Comparison of ENCODE assay signal across 20 cellular contexts in the genomic region with DNA sequence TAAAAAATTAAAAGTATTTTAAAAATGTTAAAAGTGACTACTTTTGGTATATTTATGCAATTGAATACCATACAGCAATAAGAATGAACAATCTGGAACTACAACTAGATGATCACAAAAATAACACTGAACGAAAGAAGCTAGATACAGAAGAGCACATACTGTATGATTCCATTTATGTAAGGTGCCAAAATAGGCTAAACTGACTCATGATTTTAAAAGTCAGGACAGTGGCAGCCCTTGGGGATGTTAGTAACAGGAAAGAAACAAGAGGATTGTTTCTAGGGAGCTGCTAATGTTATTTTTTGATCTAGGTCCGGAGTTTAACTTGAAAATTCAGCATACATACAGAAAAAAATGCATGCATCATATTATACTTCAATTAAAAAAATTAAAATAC. TPM values are rescaled to one million over a fixed set of nuclear protein-coding genes. Genes with fewer than 3 reads are reported as not detected.
DNase-seq lines count a peak whose midpoint lies in the region; TF ChIP-seq lines count a peak whose summit lies in the region.
"Had no signal": no experiment of that assay in that cellular context is flagged by ENCODE, and none has a peak within 500 bp of the region (broad histone marks: within the 10 kb centered on the region; RNA-seq: fewer than 3 reads in every experiment).

No MANE protein-coding gene starts in this region.

- peaks cover 2% of the 10 kb centered on the region for H3K36me3 Mint-ChIP-seq in nephron progenitor cell (ENCODE audit: low read depth)

- no peaks in the 10 kb centered on the region for H3K4me1 Mint-ChIP-seq in nephron progenitor cell
- H3K4me1 Mint-ChIP-seq: IgD-negative memory B cell had no signal

- no peak overlapping the region for H3K4me3 Mint-ChIP-seq in nephron progenitor cell
- H3K4me3 Mint-ChIP-seq: IgD-negative memory B cell had no signal

- H3K4me2 ChIP-seq in osteoblast (ENCODE audit: insufficient read depth, low read length), result peak overlapping the region; percentile 37

- H3K27ac Mint-ChIP-seq in nephron progenitor cell, result no peak overlapping the region
- H3K27ac Mint-ChIP-seq: IgD-negative memory B cell had no signal

- no peaks in the 10 kb centered on the region for H3K9me3 ChIP-seq in osteoblast (ENCODE audit: low read depth, low read length)
- H3K9me3 ChIP-seq: spleen, uterus had no signal

- H3K79me2 ChIP-seq in osteoblast (ENCODE audit: insufficient read depth, low read length), result peaks cover 77% of the 10 kb centered on the region

- H4K20me1 ChIP-seq in osteoblast (ENCODE audit: insufficient read depth, low read length), result no peaks in the 10 kb centered on the region

- peak; percentile 68 for DNase-seq in EH (ENCODE audit: low read depth)
- peak; percentile 50 for DNase-seq in astrocyte of the spinal cord (ENCODE audit: low read depth, low spot score)
- DNase-seq in foreskin melanocyte, result peak; percentile 35
- DNase-seq in osteoblast (ENCODE audit: insufficient read length, low spot score, missing footprints), result peak; percentile 85
- DNase-seq in nephron progenitor cell, result no peak
- DNase-seq in 8988T, result no peak
- DNase-seq in stimulated activated CD4-positive, alpha-beta T cell treated with anti-CD3 and anti-CD28 coated beads, Interleukin-4, amount 100 ng/mL, for 4 hours, result no peak
- DNase-seq in islet precursor cell, result no peak
- DNase-seq: activated CD4-positive, CD25-positive, alpha-beta regulatory T cell treated with anti-CD3 and anti-CD28 coated beads, Interleukin-2, amount 50 U/mL, for 72 hours; activated effector memory CD4-positive, alpha-beta T cell treated with Interleukin-2 at 50 U/mL for 16 hours; COR-L47; foreskin keratinocyte; NCI-H82; nucleus accumbens; spleen; stimulated activated naive CD8-positive, alpha-beta T cell treated with anti-CD3 and anti-CD28 coated beads, Interleukin-15, Interleukin-2, amounts not matched to agents 100 U/mL and 50 U/mL, for 24 hours; T-helper 2 cell; uterus had no signal

- no peak for TF ChIP-seq CTCF in astrocyte of the spinal cord (IDR thresholded peaks at IDR 0.05; ENCODE audit: low read depth, low read length)
- TF ChIP-seq CTCF in osteoblast (IDR thresholded peaks at IDR 0.05; ENCODE audit: extremely low read depth, low read depth, low read length), result no peak
- TF ChIP-seq CTCF in nephron progenitor cell (IDR thresholded peaks at IDR 0.05), result no peak

- H3K36me3 ChIP-seq in osteoblast (ENCODE audit: insufficient read depth, low read length), result no peaks in the 10 kb centered on the region
- H3K36me3 ChIP-seq: spleen, uterus had no signal

- H2AFZ ChIP-seq in osteoblast (ENCODE audit: low read length), result no peak overlapping the region

- peaks cover 1% of the 10 kb centered on the region for H3K9me3 Mint-ChIP-seq in nephron progenitor cell

- H3K4me1 ChIP-seq in osteoblast (ENCODE audit: insufficient read depth, low read length), result peaks cover 29% of the 10 kb centered on the region
- H3K4me1 ChIP-seq: spleen had no signal

- in situ Hi-C loops in astrocyte of the spinal cord (cut with HindIII; ENCODE audit: low sequenced_read_pairs), result no loop called here

- peak overlapping the region; percentile 81 for H3K27ac ChIP-seq in osteoblast (ENCODE audit: low read depth, low read length)
- H3K27ac ChIP-seq: foreskin keratinocyte, RWPE1, spleen, uterus had no signal

- no peaks in the 10 kb centered on the region for H3K27me3 Mint-ChIP-seq in nephron progenitor cell (ENCODE audit: low read depth, poor library complexity)

- H3K27me3 ChIP-seq in osteoblast (ENCODE audit: insufficient read depth, low read length), result no peaks in the 10 kb centered on the region
- H3K27me3 ChIP-seq: foreskin keratinocyte, spleen, uterus had no signal

- H3K4me3 ChIP-seq in astrocyte of the spinal cord (ENCODE audit: low read depth, low read length) (no peak overlapping the region), osteoblast (ENCODE audit: insufficient read depth, low read length) (no peak overlapping the region)
- H3K4me3 ChIP-seq: spleen, uterus had no signal

RNA-seq across cellular contexts. Expression of gene KIF13A, which starts 42.3 kb away (rescaled TPM):
- total RNA-seq in osteoblast, result 61.5 and 90.5 TPM in 2 replicates

Comparison
In these comparisons a context has a peak if more than half of its experiments do, and no peak if none do; other contexts are left out.
1. DNase-seq: peak in EH (single experiment), astrocyte of the spinal cord (single experiment), foreskin melanocyte (single experiment) and osteoblast (single experiment); none in nephron progenitor cell (single experiment), 8988T (single experiment), stimulated activated CD4-positive, alpha-beta T cell treated with anti-CD3 and anti-CD28 coated beads, Interleukin-4, amount 100 ng/mL, for 4 hours (0 of 2) and islet precursor cell (single experiment).